ENCODE assay signal across 10 cellular contexts in genomic region chr20:46173652-46174468, GRCh38.
"Had no signal": no experiment of that assay in that cellular context is flagged by ENCODE, and none has a peak within 500 bp of the region (broad histone marks: within the 10 kb centered on the region; RNA-seq: fewer than 3 reads in every experiment).

No MANE protein-coding gene starts in this region.

- H3K9me3 ChIP-seq: adrenal gland, tibial nerve, uterus had no signal

- H3K4me3 ChIP-seq: adrenal gland, cardiac muscle cell, hepatocyte, lung, uterus had no signal

- H3K27ac ChIP-seq: adrenal gland, cardiac muscle cell, epithelial cell of prostate, foreskin keratinocyte, hepatocyte, tibial nerve, uterus, WERI-Rb-1 had no signal

- H2AFZ ChIP-seq: hepatocyte had no signal

- FAIRE-seq: kidney had no signal

- H3K4me2 ChIP-seq: hepatocyte had no signal

- DNase-seq: kidney, WERI-Rb-1 had no signal

- H3K36me3 ChIP-seq: adrenal gland, cardiac muscle cell, tibial nerve, uterus, WERI-Rb-1 had no signal

- H3K4me1 ChIP-seq: adrenal gland, foreskin keratinocyte, uterus had no signal

- H3K79me2 ChIP-seq: hepatocyte had no signal
